In the genomic region with DNA sequence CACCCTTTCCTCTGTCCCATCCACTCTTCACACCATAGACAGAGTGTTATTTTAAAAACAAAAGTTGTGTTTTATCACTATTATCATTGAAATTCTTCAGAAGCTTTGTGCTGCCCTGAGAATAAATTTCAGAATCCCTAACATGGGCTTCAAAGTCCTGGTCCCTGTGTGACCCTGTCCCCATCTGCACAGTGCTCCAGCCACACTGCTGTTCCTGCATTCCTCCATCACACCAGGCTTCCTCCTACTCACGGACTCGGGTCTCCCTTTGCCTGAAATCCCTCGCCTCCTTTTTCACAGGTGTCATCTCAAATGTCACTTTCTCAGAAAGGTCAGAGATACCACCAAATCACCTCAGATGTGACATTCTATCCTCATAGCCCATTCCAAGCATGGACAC, we compare ENCODE assay signal across 28 cellular contexts. TPM values are rescaled to one million over a fixed set of nuclear protein-coding genes. Genes with fewer than 3 reads are reported as not detected.
"Had no signal": no experiment of that assay in that cellular context is flagged by ENCODE, and none has a peak within 500 bp of the region (broad histone marks: within the 10 kb centered on the region; RNA-seq: fewer than 3 reads in every experiment).

No MANE protein-coding gene starts in this region.

- H3K4me1 ChIP-seq: pancreas, prostate gland, right lobe of liver, suprapubic skin, testis, upper lobe of right lung, uterus had no signal

- H3K27me3 Mint-ChIP-seq: stimulated activated naive B cell treated with anti-CD40 and anti-IgM and Interleukin-4, amounts not matched to agents 10 μg/mL and 1 μg/mL and 100 μg/mL, for 72 hours; type B pancreatic cell had no signal

- H3K4me3 ChIP-seq: pancreas, prostate gland, right lobe of liver, sigmoid colon, suprapubic skin, testis, tibial artery, transverse colon, upper lobe of right lung, uterus had no signal

- H3K27ac ChIP-seq: neutrophil, pancreas, prostate gland, right lobe of liver, sigmoid colon, suprapubic skin, testis, tibial artery, transverse colon, upper lobe of right lung, uterus had no signal

- DNase-seq: naive thymus-derived CD8-positive, alpha-beta T cell; nephron progenitor cell; nucleus accumbens; pancreas; right cardiac atrium; right lobe of liver; sigmoid colon; small intestine; stimulated activated CD4-positive, alpha-beta T cell treated with anti-CD3 and anti-CD28 coated beads, Interleukin-15, amount 100 ng/mL, for 24 hours; stimulated activated CD4-positive, alpha-beta T cell treated with anti-CD3 and anti-CD28 coated beads, Interleukin-2, amount 100 ng/mL, for 24 hours; stimulated activated CD4-positive, alpha-beta T cell treated with anti-CD3 and anti-CD28 coated beads, Interleukin-2, amount 100 ng/mL, for 48 hours; stimulated activated CD4-positive, alpha-beta T cell treated with anti-CD3 and anti-CD28 coated beads, Interleukin-4, amount 100 ng/mL, for 24 hours; stimulated activated naive B cell treated with anti-CD40 and anti-IgM and Interleukin-4, amounts not matched to agents 10 μg/mL and 1 μg/mL and 100 μg/mL, for 72 hours; stimulated activated naive CD4-positive, alpha-beta T cell treated with Interleukin-2 at 50 U/mL for 16 hours; substantia nigra; testis; tibial artery; transverse colon; upper lobe of right lung; uterus had no signal

- H3K9me3 Mint-ChIP-seq: naive thymus-derived CD8-positive, alpha-beta T cell; natural killer cell treated with Interleukin-12 subunit alpha and Interleukin-12 subunit beta and Interleukin-15 and Interleukin-18, amount 100 ng/mL, for 72 hours; stimulated activated naive B cell treated with anti-CD40 and anti-IgM and Interleukin-4, amounts not matched to agents 10 μg/mL and 1 μg/mL and 100 μg/mL, for 72 hours; stimulated activated naive CD8-positive, alpha-beta T cell treated with anti-CD3 and anti-CD28 coated beads, Interleukin-15, Interleukin-2, amounts not matched to agents 100 ng/mL and 50 ng/mL, for 24 hours had no signal

- H3K36me3 ChIP-seq: neutrophil, pancreas, prostate gland, right lobe of liver, sigmoid colon, suprapubic skin, transverse colon, upper lobe of right lung, uterus had no signal

- ATAC-seq: naive thymus-derived CD8-positive, alpha-beta T cell; natural killer cell treated with Interleukin-12 subunit alpha and Interleukin-12 subunit beta and Interleukin-15 and Interleukin-18, amount 100 ng/mL, for 72 hours; pancreas; right lobe of liver; stimulated activated effector memory CD8-positive, alpha-beta T cell treated with anti-CD3 and anti-CD28 coated beads, Interleukin-12 subunit alpha, Interleukin-12 subunit beta, amount 100 ng/mL, for 72 hours; stimulated activated naive B cell treated with anti-CD40 and anti-IgM and Interleukin-4, amounts not matched to agents 10 μg/mL and 1 μg/mL and 100 μg/mL, for 72 hours; upper lobe of right lung had no signal

- H3K4me1 Mint-ChIP-seq: naive thymus-derived CD8-positive, alpha-beta T cell; stimulated activated effector memory CD8-positive, alpha-beta T cell treated with anti-CD3 and anti-CD28 coated beads, Interleukin-12 subunit alpha, Interleukin-12 subunit beta, amount 100 ng/mL, for 72 hours; stimulated activated naive B cell treated with anti-CD40 and anti-IgM and Interleukin-4, amounts not matched to agents 10 μg/mL and 1 μg/mL and 100 μg/mL, for 72 hours had no signal

- H3K4me3 Mint-ChIP-seq: naive thymus-derived CD8-positive, alpha-beta T cell; natural killer cell treated with Interleukin-12 subunit alpha and Interleukin-12 subunit beta and Interleukin-15 and Interleukin-18, amount 100 ng/mL, for 72 hours; nephron progenitor cell; neural crest cell; stimulated activated effector memory CD8-positive, alpha-beta T cell treated with anti-CD3 and anti-CD28 coated beads, Interleukin-12 subunit alpha, Interleukin-12 subunit beta, amount 100 ng/mL, for 72 hours; stimulated activated naive B cell treated with anti-CD40 and anti-IgM and Interleukin-4, amounts not matched to agents 10 μg/mL and 1 μg/mL and 100 μg/mL, for 72 hours; stimulated activated naive CD8-positive, alpha-beta T cell treated with anti-CD3 and anti-CD28 coated beads, Interleukin-15, Interleukin-2, amounts not matched to agents 100 ng/mL and 50 ng/mL, for 24 hours; type B pancreatic cell had no signal

- H3K9me3 ChIP-seq: neutrophil, pancreas, prostate gland, right lobe of liver, sigmoid colon, suprapubic skin, testis, tibial artery, transverse colon, upper lobe of right lung, uterus had no signal

- H3K27me3 ChIP-seq: neutrophil, pancreas, right lobe of liver, sigmoid colon, suprapubic skin, testis, tibial artery, transverse colon, upper lobe of right lung, uterus had no signal

- H3K36me3 Mint-ChIP-seq: naive thymus-derived CD8-positive, alpha-beta T cell; natural killer cell treated with Interleukin-12 subunit alpha and Interleukin-12 subunit beta and Interleukin-15 and Interleukin-18, amount 100 ng/mL, for 72 hours; stimulated activated effector memory CD8-positive, alpha-beta T cell treated with anti-CD3 and anti-CD28 coated beads, Interleukin-12 subunit alpha, Interleukin-12 subunit beta, amount 100 ng/mL, for 72 hours; stimulated activated naive B cell treated with anti-CD40 and anti-IgM and Interleukin-4, amounts not matched to agents 10 μg/mL and 1 μg/mL and 100 μg/mL, for 72 hours; type B pancreatic cell had no signal

- H3K27ac Mint-ChIP-seq: naive thymus-derived CD8-positive, alpha-beta T cell; natural killer cell treated with Interleukin-12 subunit alpha and Interleukin-12 subunit beta and Interleukin-15 and Interleukin-18, amount 100 ng/mL, for 72 hours; nephron progenitor cell; stimulated activated effector memory CD8-positive, alpha-beta T cell treated with anti-CD3 and anti-CD28 coated beads, Interleukin-12 subunit alpha, Interleukin-12 subunit beta, amount 100 ng/mL, for 72 hours; stimulated activated naive B cell treated with anti-CD40 and anti-IgM and Interleukin-4, amounts not matched to agents 10 μg/mL and 1 μg/mL and 100 μg/mL, for 72 hours; stimulated activated naive CD8-positive, alpha-beta T cell treated with anti-CD3 and anti-CD28 coated beads, Interleukin-15, Interleukin-2, amounts not matched to agents 100 ng/mL and 50 ng/mL, for 24 hours; type B pancreatic cell had no signal

RNA-seq across cellular contexts. Expression of a gene that starts 8.2 kb away (rescaled TPM):
- total RNA-seq: naive thymus-derived CD8-positive, alpha-beta T cell; natural killer cell treated with Interleukin-12 subunit alpha and Interleukin-12 subunit beta and Interleukin-15 and Interleukin-18, amount 100 ng/mL, for 72 hours had no signal
- polyA plus RNA-seq: naive thymus-derived CD8-positive, alpha-beta T cell had no signal
